1 cellular context compared by ENCODE assay signal in the genomic region with DNA sequence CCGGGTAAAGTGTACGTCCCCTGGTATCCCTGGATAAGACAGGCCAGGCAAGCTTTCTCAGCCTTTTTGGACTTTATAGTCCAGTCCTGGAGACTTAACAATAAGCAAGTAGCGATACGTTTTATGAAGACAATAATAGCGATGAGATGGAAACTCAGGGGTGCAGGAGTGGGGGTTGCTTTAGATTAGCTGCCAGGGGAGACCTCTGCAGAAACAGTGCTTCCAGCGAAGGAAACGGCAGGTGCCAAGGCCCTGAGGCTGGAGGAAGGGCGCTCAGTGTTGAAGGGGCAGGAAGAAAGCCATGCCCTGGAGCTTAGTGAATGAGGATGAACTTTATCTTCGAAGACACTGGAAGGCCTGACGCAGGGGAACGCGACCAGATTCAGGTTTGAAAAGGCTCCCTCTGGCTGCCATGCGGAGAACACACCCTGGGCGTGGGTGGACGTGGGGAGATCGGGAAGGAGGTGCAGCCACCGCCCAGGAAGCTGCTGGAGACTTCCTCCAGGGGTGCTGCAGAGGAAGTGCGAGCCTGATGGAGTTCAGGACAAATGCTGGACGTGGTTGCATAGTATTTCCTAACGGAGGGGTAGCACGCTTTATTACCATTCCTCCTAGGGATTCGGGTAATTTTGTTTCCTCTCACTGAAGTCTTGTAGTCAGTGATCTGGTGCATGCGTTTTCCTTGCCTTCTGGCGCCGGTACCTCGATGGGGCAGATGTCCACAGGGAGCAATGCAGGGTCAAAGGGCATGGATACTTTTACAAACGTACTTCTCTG.
TF ChIP-seq lines count a peak whose summit lies in the region.

No MANE protein-coding gene starts in this region.

TF ChIP-seq in HEK293, 187 proteins besides CTCF, POLR2A, EP300 and RAD21 (continued from another document and continues in another):
- TF ChIP-seq, protein P1, sequence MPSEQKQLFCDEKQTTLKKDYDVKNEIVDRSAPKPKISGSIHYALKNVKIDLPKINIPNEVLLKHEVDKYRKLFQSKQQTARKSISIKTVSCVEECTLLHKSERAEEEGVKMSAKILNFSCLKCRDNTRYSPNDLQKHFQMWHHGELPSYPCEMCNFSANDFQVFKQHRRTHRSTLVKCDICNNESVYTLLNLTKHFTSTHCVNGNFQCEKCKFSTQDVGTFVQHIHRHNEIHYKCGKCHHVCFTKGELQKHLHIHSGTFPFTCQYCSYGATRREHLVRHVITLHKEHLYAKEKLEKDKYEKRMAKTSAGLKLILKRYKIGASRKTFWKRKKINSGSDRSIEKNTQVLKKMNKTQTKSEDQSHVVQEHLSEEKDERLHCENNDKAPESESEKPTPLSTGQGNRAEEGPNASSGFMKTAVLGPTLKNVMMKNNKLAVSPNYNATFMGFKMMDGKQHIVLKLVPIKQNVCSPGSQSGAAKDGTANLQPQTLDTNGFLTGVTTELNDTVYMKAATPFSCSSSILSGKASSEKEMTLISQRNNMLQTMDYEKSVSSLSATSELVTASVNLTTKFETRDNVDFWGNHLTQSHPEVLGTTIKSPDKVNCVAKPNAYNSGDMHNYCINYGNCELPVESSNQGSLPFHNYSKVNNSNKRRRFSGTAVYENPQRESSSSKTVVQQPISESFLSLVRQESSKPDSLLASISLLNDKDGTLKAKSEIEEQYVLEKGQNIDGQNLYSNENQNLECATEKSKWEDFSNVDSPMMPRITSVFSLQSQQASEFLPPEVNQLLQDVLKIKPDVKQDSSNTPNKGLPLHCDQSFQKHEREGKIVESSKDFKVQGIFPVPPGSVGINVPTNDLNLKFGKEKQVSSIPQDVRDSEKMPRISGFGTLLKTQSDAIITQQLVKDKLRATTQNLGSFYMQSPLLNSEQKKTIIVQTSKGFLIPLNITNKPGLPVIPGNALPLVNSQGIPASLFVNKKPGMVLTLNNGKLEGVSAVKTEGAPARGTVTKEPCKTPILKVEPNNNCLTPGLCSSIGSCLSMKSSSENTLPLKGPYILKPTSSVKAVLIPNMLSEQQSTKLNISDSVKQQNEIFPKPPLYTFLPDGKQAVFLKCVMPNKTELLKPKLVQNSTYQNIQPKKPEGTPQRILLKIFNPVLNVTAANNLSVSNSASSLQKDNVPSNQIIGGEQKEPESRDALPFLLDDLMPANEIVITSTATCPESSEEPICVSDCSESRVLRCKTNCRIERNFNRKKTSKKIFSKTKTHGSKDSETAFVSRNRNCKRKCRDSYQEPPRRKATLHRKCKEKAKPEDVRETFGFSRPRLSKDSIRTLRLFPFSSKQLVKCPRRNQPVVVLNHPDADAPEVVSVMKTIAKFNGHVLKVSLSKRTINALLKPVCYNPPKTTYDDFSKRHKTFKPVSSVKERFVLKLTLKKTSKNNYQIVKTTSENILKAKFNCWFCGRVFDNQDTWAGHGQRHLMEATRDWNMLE (tag by site-specific recombination; conservative IDR thresholded peaks at IDR 0.05; ENCODE audit: low read depth), result no peak
- TF ChIP-seq ZNF561 (tag by site-specific recombination; IDR thresholded peaks at IDR 0.05; ENCODE audit: borderline replicate concordance) (peak; percentile 71; the same call in 1 of the 2 replicates), ZNF146 (tag by site-specific recombination; IDR thresholded peaks at IDR 0.05) (peak; percentile 10; the same call in 1 of the 2 replicates), ZNF335 (tag by site-specific recombination; conservative IDR thresholded peaks at IDR 0.05) (no peak), ZNF510 (tag by site-specific recombination; IDR thresholded peaks at IDR 0.05; ENCODE audit: insufficient replicate concordance) (no peak), ZNF37A (tag by site-specific recombination; IDR thresholded peaks at IDR 0.05) (no peak), SETDB1 (IDR thresholded peaks at IDR 0.05; ENCODE audit: insufficient read length, low read length) (no peak), ZSCAN16 (tag by site-specific recombination; IDR thresholded peaks at IDR 0.05) (0 out of 2 replicates have a peak, but pooled peaks have one; percentile 42), ZBTB7A (tag by site-specific recombination; IDR thresholded peaks at IDR 0.05; ENCODE audit: low read depth) (no peak), ZBTB20 (tag by site-specific recombination; IDR thresholded peaks at IDR 0.05) (peak; percentile 85; the same call in 1 of the 2 replicates), ZNF24 (tag by site-specific recombination; IDR thresholded peaks at IDR 0.05) (no peak), ZNF23 (tag by site-specific recombination; IDR thresholded peaks at IDR 0.05; ENCODE audit: borderline replicate concordance) (no peak), ZSCAN23 (tag by site-specific recombination; IDR thresholded peaks at IDR 0.05) (no peak), ZNF660 (tag by site-specific recombination; IDR thresholded peaks at IDR 0.05) (no peak; the same call in 1 of the 2 replicates), GLIS1 (tag by site-specific recombination; IDR thresholded peaks at IDR 0.05) (peak; percentile 75), ZNF16 (tag by site-specific recombination; IDR thresholded peaks at IDR 0.05; ENCODE audit: low read depth) (peak; percentile 9; the same call in 1 of the 2 replicates), ZNF623 (tag by site-specific recombination; IDR thresholded peaks at IDR 0.05) (peak; percentile 88), ZNF202 (tag by site-specific recombination; IDR thresholded peaks at IDR 0.05; ENCODE audit: borderline replicate concordance) (no peak), EGR2 (tag by site-specific recombination; IDR thresholded peaks at IDR 0.05; ENCODE audit: low read depth) (peak; percentile 95), FEZF1 (tag by site-specific recombination; IDR thresholded peaks at IDR 0.05) (no peak), ZNF600 (tag by site-specific recombination; IDR thresholded peaks at IDR 0.05) (no peak; the same call in 1 of the 2 replicates), ZNF174 (tag by site-specific recombination; IDR thresholded peaks at IDR 0.05) (no peak), ZNF707 (tag by site-specific recombination; IDR thresholded peaks at IDR 0.05) (no peak), ZIC2 (tag by site-specific recombination; IDR thresholded peaks at IDR 0.05) (peak; percentile 79), ZNF10 (tag by site-specific recombination; IDR thresholded peaks at IDR 0.05) (no peak), GLIS2 (tag by site-specific recombination; IDR thresholded peaks at IDR 0.05) (peak; percentile 83), ZNF341 (tag by site-specific recombination; IDR thresholded peaks at IDR 0.05; ENCODE audit: low read depth) (no peak), ZNF248 (tag by site-specific recombination; IDR thresholded peaks at IDR 0.05) (no peak), ZNF585B (tag by site-specific recombination; IDR thresholded peaks at IDR 0.05) (no peak), ZFP69B (tag by site-specific recombination; IDR thresholded peaks at IDR 0.05) (peak; percentile 42; the same call in 1 of the 2 replicates), ZNF155 (tag by site-specific recombination; IDR thresholded peaks at IDR 0.05) (no peak), ZNF548 (tag by site-specific recombination; IDR thresholded peaks at IDR 0.05) (no peak), ZNF324 (tag by site-specific recombination; IDR thresholded peaks at IDR 0.05) (no peak), ZNF112 (tag by site-specific recombination; IDR thresholded peaks at IDR 0.05) (no peak), ZNF776 (tag by site-specific recombination; IDR thresholded peaks at IDR 0.05; ENCODE audit: borderline replicate concordance) (no peak), ZXDB (tag by site-specific recombination; IDR thresholded peaks at IDR 0.05) (peak; percentile 70), ZNF175 (tag by site-specific recombination; IDR thresholded peaks at IDR 0.05) (no peak)
- TF ChIP-seq, protein P2, sequence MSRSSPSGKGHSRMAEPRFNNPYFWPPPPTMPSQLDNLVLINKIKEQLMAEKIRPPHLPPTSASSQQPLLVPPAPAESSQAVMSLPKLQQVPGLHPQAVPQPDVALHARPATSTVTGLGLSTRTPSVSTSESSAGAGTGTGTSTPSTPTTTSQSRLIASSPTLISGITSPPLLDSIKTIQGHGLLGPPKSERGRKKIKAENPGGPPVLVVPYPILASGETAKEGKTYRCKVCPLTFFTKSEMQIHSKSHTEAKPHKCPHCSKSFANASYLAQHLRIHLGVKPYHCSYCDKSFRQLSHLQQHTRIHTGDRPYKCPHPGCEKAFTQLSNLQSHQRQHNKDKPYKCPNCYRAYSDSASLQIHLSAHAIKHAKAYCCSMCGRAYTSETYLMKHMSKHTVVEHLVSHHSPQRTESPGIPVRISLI (tag by site-specific recombination; IDR thresholded peaks at IDR 0.05), result no peak
- TF ChIP-seq, protein P3, sequence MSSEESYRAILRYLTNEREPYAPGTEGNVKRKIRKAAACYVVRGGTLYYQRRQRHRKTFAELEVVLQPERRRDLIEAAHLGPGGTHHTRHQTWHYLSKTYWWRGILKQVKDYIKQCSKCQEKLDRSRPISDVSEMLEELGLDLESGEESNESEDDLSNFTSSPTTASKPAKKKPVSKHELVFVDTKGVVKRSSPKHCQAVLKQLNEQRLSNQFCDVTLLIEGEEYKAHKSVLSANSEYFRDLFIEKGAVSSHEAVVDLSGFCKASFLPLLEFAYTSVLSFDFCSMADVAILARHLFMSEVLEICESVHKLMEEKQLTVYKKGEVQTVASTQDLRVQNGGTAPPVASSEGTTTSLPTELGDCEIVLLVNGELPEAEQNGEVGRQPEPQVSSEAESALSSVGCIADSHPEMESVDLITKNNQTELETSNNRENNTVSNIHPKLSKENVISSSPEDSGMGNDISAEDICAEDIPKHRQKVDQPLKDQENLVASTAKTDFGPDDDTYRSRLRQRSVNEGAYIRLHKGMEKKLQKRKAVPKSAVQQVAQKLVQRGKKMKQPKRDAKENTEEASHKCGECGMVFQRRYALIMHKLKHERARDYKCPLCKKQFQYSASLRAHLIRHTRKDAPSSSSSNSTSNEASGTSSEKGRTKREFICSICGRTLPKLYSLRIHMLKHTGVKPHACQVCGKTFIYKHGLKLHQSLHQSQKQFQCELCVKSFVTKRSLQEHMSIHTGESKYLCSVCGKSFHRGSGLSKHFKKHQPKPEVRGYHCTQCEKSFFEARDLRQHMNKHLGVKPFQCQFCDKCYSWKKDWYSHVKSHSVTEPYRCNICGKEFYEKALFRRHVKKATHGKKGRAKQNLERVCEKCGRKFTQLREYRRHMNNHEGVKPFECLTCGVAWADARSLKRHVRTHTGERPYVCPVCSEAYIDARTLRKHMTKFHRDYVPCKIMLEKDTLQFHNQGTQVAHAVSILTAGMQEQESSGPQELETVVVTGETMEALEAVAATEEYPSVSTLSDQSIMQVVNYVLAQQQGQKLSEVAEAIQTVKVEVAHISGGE (tag by site-specific recombination; conservative IDR thresholded peaks at IDR 0.05; ENCODE audit: low read depth), result peak; percentile 85
- TF ChIP-seq, protein P4, sequence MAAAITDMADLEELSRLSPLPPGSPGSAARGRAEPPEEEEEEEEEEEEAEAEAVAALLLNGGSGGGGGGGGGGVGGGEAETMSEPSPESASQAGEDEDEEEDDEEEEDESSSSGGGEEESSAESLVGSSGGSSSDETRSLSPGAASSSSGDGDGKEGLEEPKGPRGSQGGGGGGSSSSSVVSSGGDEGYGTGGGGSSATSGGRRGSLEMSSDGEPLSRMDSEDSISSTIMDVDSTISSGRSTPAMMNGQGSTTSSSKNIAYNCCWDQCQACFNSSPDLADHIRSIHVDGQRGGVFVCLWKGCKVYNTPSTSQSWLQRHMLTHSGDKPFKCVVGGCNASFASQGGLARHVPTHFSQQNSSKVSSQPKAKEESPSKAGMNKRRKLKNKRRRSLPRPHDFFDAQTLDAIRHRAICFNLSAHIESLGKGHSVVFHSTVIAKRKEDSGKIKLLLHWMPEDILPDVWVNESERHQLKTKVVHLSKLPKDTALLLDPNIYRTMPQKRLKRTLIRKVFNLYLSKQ (tag by site-specific recombination; IDR thresholded peaks at IDR 0.05; ENCODE audit: borderline replicate concordance), result no peak
- TF ChIP-seq, protein P5, sequence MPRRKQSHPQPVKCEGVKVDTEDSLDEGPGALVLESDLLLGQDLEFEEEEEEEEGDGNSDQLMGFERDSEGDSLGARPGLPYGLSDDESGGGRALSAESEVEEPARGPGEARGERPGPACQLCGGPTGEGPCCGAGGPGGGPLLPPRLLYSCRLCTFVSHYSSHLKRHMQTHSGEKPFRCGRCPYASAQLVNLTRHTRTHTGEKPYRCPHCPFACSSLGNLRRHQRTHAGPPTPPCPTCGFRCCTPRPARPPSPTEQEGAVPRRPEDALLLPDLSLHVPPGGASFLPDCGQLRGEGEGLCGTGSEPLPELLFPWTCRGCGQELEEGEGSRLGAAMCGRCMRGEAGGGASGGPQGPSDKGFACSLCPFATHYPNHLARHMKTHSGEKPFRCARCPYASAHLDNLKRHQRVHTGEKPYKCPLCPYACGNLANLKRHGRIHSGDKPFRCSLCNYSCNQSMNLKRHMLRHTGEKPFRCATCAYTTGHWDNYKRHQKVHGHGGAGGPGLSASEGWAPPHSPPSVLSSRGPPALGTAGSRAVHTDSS (tag by site-specific recombination; IDR thresholded peaks at IDR 0.05), result no peak
- TF ChIP-seq, protein P6, sequence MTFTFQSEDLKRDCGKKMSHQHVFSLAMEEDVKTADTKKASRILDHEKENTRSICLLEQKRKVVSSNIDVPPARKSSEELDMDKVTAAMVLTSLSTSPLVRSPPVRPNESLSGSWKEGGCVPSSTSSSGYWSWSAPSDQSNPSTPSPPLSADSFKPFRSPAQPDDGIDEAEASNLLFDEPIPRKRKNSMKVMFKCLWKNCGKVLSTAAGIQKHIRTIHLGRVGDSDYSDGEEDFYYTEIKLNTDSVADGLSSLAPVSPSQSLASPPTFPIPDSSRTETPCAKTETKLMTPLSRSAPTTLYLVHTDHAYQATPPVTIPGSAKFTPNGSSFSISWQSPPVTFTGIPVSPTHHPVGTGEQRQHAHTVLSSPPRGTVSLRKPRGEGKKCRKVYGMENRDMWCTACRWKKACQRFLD (tag by site-specific recombination; IDR thresholded peaks at IDR 0.05), result no peak
- TF ChIP-seq, protein P7, sequence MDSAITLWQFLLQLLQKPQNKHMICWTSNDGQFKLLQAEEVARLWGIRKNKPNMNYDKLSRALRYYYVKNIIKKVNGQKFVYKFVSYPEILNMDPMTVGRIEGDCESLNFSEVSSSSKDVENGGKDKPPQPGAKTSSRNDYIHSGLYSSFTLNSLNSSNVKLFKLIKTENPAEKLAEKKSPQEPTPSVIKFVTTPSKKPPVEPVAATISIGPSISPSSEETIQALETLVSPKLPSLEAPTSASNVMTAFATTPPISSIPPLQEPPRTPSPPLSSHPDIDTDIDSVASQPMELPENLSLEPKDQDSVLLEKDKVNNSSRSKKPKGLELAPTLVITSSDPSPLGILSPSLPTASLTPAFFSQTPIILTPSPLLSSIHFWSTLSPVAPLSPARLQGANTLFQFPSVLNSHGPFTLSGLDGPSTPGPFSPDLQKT (IDR thresholded peaks at IDR 0.05; ENCODE audit: borderline replicate concordance, low read depth, low read length), result no peak
- TF ChIP-seq, protein P8, sequence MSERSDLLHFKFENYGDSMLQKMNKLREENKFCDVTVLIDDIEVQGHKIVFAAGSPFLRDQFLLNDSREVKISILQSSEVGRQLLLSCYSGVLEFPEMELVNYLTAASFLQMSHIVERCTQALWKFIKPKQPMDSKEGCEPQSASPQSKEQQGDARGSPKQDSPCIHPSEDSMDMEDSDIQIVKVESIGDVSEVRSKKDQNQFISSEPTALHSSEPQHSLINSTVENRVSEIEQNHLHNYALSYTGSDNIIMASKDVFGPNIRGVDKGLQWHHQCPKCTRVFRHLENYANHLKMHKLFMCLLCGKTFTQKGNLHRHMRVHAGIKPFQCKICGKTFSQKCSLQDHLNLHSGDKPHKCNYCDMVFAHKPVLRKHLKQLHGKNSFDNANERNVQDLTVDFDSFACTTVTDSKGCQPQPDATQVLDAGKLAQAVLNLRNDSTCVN (tag by site-specific recombination; optimal IDR thresholded peaks at IDR 0.05), result no peak
